In genomic region chr15:51856714-51857380, GRCh38 we compare ENCODE assay signal across 15 cellular contexts. TPM values are rescaled to one million over a fixed set of nuclear protein-coding genes. Genes with fewer than 3 reads are reported as not detected.
DNase-seq lines count a peak whose midpoint lies in the region; ATAC-seq lines count a peak whose summit lies in the region.
"Had no signal": no experiment of that assay in that cellular context is flagged by ENCODE, and none has a peak within 500 bp of the region (broad histone marks: within the 10 kb centered on the region; RNA-seq: fewer than 3 reads in every experiment).

No MANE protein-coding gene starts in this region.

- H3K27me3 ChIP-seq in iPS-20b (ENCODE audit: insufficient read depth, low read length), result no peaks in the 10 kb centered on the region

- H3K4me3 ChIP-seq in iPS-20b (ENCODE audit: low read length), result no peak overlapping the region

- no peaks in the 10 kb centered on the region for H3K9me3 Mint-ChIP-seq in activated naive CD4-positive, alpha-beta T cell treated with anti-CD3 and anti-CD28 coated beads, Interleukin-2, amount 50 U/mL, for 24 hours
- H3K9me3 Mint-ChIP-seq in activated naive CD4-positive, alpha-beta T cell treated with anti-CD3 and anti-CD28 coated beads for 36 hours, result no peaks in the 10 kb centered on the region

- peak overlapping the region; percentile 44 for H3K27ac ChIP-seq in iPS-20b (ENCODE audit: low read length)

- intact Hi-C loops in activated naive CD4-positive, alpha-beta T cell treated with anti-CD3 and anti-CD28 coated beads for 36 hours (cut with micrococcal nuclease), result no loop called here

- H3K4me1 Mint-ChIP-seq in activated naive CD4-positive, alpha-beta T cell treated with anti-CD3 and anti-CD28 coated beads, Interleukin-2, amount 50 U/mL, for 24 hours, result peaks cover 77% of the 10 kb centered on the region
- peaks cover 51% of the 10 kb centered on the region for H3K4me1 Mint-ChIP-seq in activated naive CD4-positive, alpha-beta T cell treated with anti-CD3 and anti-CD28 coated beads for 36 hours (ENCODE audit: low read depth)
- H3K4me1 Mint-ChIP-seq in T-helper 17 cell, result peaks cover 42% of the 10 kb centered on the region

- H3K9me3 ChIP-seq in T-helper 17 cell (ENCODE audit: control insufficient read depth, low read length, poor library complexity, severe bottlenecking), result no peaks in the 10 kb centered on the region
- H3K9me3 ChIP-seq in iPS-20b (ENCODE audit: insufficient read depth, low read depth, low read length), result no peaks in the 10 kb centered on the region

- no peak overlapping the region for H3K4me3 Mint-ChIP-seq in activated naive CD4-positive, alpha-beta T cell treated with anti-CD3 and anti-CD28 coated beads, Interleukin-2, amount 50 U/mL, for 24 hours
- H3K4me3 Mint-ChIP-seq in activated naive CD4-positive, alpha-beta T cell treated with anti-CD3 and anti-CD28 coated beads for 36 hours, result no peak overlapping the region
- H3K4me3 Mint-ChIP-seq in T-helper 17 cell, result no peak overlapping the region

- no peak for DNase-seq in activated naive CD4-positive, alpha-beta T cell treated with anti-CD3 and anti-CD28 coated beads for 36 hours
- DNase-seq in T-helper 17 cell (no peak), ACHN (no peak), epidermal melanocyte (ENCODE audit: insufficient read length, low spot score) (no peak), SIG-M5 (lab: John Stamatoyannopoulos, UW) (no peak), T-helper 9 cell (no peak)
- DNase-seq: DND-41, GDM1, NCI-H1092 treated with DMSO at 0.1 percent for 48 hours, NCI-H187, NCI-H446, NCI-H774, SHP77 had no signal

- H3K27me3 Mint-ChIP-seq in activated naive CD4-positive, alpha-beta T cell treated with anti-CD3 and anti-CD28 coated beads, Interleukin-2, amount 50 U/mL, for 24 hours, result no peaks in the 10 kb centered on the region
- H3K27me3 Mint-ChIP-seq in activated naive CD4-positive, alpha-beta T cell treated with anti-CD3 and anti-CD28 coated beads for 36 hours (ENCODE audit: low read depth), result no peaks in the 10 kb centered on the region
- no peaks in the 10 kb centered on the region for H3K27me3 Mint-ChIP-seq in T-helper 17 cell

- in situ Hi-C loops in ACHN (cut with HindIII; ENCODE audit: low pct_ligation_motif_present, low pct_unique_long_range_greater_than_20kb, low sequenced_read_pairs), result no loop called here

- peaks cover 3% of the 10 kb centered on the region for H3K36me3 Mint-ChIP-seq in activated naive CD4-positive, alpha-beta T cell treated with anti-CD3 and anti-CD28 coated beads, Interleukin-2, amount 50 U/mL, for 24 hours
- H3K36me3 Mint-ChIP-seq in activated naive CD4-positive, alpha-beta T cell treated with anti-CD3 and anti-CD28 coated beads for 36 hours (ENCODE audit: low read depth), result peaks cover 10% of the 10 kb centered on the region
- H3K36me3 Mint-ChIP-seq in T-helper 17 cell (ENCODE audit: low read depth), result no peaks in the 10 kb centered on the region

- CTCF ChIA-PET in activated naive CD4-positive, alpha-beta T cell treated with anti-CD3 and anti-CD28 coated beads for 36 hours (lab: Charles Lee), result no interaction called here

- H3K27ac Mint-ChIP-seq in activated naive CD4-positive, alpha-beta T cell treated with anti-CD3 and anti-CD28 coated beads, Interleukin-2, amount 50 U/mL, for 24 hours, result peak overlapping the region; percentile 52
- no peak overlapping the region for H3K27ac Mint-ChIP-seq in activated naive CD4-positive, alpha-beta T cell treated with anti-CD3 and anti-CD28 coated beads for 36 hours
- peak overlapping the region; percentile 78 for H3K27ac Mint-ChIP-seq in T-helper 17 cell

- H3K36me3 ChIP-seq in iPS-20b (ENCODE audit: insufficient read depth, low read depth, low read length), result no peaks in the 10 kb centered on the region; the same call in 1 of the 2 replicates

- no peak overlapping the region; the same call in 1 of the 2 replicates for H3K9ac ChIP-seq in iPS-20b (ENCODE audit: low read depth, low read length)

- peaks cover 36% of the 10 kb centered on the region for H3K4me1 ChIP-seq in iPS-20b (ENCODE audit: insufficient read depth, low read length)

- ATAC-seq in T-helper 17 cell, result no peak

RNA-seq across cellular contexts. Expression of gene TMOD3, which starts 27.4 kb away (rescaled TPM):
- total RNA-seq in activated naive CD4-positive, alpha-beta T cell treated with anti-CD3 and anti-CD28 coated beads for 36 hours, result 10 to 100 TPM; 45.9 to 52.8 TPM
- total RNA-seq in T-helper 17 cell, result 10 to 100 TPM; 48.1 to 58.1 TPM
